In the genomic region with DNA sequence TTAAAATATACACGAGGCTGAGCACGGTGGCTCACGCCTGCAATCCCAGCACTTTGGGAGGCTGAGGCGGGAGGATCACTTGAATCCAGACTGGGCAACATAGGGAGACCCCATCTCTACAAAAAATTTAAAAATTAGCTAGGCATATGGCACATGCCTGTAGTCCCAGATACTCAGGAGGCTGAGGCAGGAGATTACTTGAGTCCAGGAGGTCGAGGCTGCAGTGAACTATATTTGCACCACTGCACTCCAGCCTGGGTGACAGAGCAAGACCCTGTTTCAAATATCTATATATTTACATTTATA, we compare ENCODE assay signal across 2 cellular contexts.
TF ChIP-seq lines count a peak whose summit lies in the region.

No MANE protein-coding gene starts in this region.

TF ChIP-seq in WTC11, 78 proteins besides CTCF, POLR2A, EP300 and RAD21:
- TF ChIP-seq ZNF121 (CRISPR knock-in tag; IDR thresholded peaks at IDR 0.05) = 0 out of 2 replicates have a peak, but pooled peaks have one; percentile 38

TF ChIP-seq in HepG2, 621 proteins besides CTCF, POLR2A, EP300 and RAD21:
- 0 out of 2 replicates have a peak, but pooled peaks have one; percentile 55 for TF ChIP-seq ZNF121 (CRISPR knock-in tag; IDR thresholded peaks at IDR 0.05)
TF ChIP-seq in HepG2: peak in this region for 1; not testable (repeated sequence) for 620.
